In the genomic region with DNA sequence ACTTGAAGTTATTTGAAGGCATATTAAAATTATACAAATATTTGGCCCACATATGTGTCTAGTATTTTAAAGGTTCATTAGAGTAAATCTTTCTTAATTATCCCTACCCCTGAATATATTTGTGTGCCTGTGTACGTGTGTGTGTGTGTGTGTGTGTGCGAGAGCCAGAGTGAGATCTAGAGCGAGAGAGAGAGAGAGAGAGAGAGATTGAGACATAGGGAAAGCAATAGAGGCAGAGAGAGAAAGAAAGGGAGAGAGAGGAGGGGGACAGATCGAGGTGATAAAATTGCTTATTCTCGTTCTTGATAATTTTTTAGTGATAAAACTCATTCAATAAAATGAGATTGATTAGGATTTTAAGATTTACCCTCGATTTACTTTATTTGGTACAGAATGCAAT, we compare ENCODE assay signal across 10 cellular contexts. TPM values are rescaled to one million over a fixed set of nuclear protein-coding genes. Genes with fewer than 3 reads are reported as not detected.
"Had no signal": no experiment of that assay in that cellular context is flagged by ENCODE, and none has a peak within 500 bp of the region (broad histone marks: within the 10 kb centered on the region; RNA-seq: fewer than 3 reads in every experiment).

No MANE protein-coding gene starts in this region.

- FAIRE-seq: H1, H54 had no signal

- H3K4me1 ChIP-seq: HAP-1 had no signal

- H3K4me2 ChIP-seq: GM23338 had no signal

- H2AFZ ChIP-seq: GM23248, GM23338 had no signal

- H3K9me3 ChIP-seq: HAP-1 had no signal

- H3K36me3 ChIP-seq: HAP-1 had no signal

- H3K4me1 Mint-ChIP-seq: GM23338, H9 had no signal

- H3K4me3 ChIP-seq: GM23248, GM23338, HAP-1 had no signal

- H3K27ac Mint-ChIP-seq: GM23338, H9, HFFc6 had no signal

- DNase-seq: GM23248, GOT3, H7, H9, HCEC 1CT, HFFc6 had no signal

- H3K9ac ChIP-seq: GM23248 had no signal

- H3K4me3 Mint-ChIP-seq: GM23338, H9, HFFc6 had no signal

- H3K27ac ChIP-seq: GM23248 had no signal

- H3K9me3 Mint-ChIP-seq: GM23338, H9 had no signal

RNA-seq across cellular contexts. Expression of gene ADAMTS19, which starts 47.4 kb away (rescaled TPM):
- total RNA-seq: GM23248, HFFc6 had no signal
